1 cellular context compared by ENCODE assay signal in the genomic region with DNA sequence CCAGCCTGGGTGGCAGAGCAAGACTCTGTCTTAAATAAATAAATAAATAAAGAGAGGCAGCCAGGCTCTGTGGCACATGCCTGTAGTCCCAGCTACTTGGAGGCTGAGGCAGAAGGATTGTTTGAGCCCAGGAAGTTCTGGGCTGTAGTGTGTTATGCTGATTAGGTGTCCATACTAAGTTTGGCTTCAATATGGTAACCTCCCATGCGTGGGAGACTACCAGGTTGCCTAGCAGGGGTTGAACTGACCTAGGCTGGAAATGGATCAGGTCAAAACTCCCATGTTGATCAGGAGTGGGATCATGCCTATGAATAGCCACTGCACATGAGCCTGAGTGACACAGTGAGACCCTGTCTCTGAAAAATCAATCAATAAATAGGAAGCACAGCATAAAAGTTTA.
TF ChIP-seq lines count a peak whose summit lies in the region.

No MANE protein-coding gene starts in this region.

TF ChIP-seq in IMR-90, 13 proteins besides CTCF, POLR2A, EP300 and RAD21:
- TF ChIP-seq MAFK (IDR thresholded peaks at IDR 0.05; ENCODE audit: low read depth, low read length) (no peak), MXI1 (IDR thresholded peaks at IDR 0.05; ENCODE audit: borderline replicate concordance, low read depth, low read length) (no peak)
